In genomic region chr7:54839538-54840213, GRCh38 we compare ENCODE assay signal across 1 cellular context.
TF ChIP-seq lines count a peak whose summit lies in the region.

No MANE protein-coding gene starts in this region.

TF ChIP-seq in GM23338, 12 proteins besides CTCF, POLR2A, EP300 and RAD21 (continued from another document):
- TF ChIP-seq, protein P1, sequence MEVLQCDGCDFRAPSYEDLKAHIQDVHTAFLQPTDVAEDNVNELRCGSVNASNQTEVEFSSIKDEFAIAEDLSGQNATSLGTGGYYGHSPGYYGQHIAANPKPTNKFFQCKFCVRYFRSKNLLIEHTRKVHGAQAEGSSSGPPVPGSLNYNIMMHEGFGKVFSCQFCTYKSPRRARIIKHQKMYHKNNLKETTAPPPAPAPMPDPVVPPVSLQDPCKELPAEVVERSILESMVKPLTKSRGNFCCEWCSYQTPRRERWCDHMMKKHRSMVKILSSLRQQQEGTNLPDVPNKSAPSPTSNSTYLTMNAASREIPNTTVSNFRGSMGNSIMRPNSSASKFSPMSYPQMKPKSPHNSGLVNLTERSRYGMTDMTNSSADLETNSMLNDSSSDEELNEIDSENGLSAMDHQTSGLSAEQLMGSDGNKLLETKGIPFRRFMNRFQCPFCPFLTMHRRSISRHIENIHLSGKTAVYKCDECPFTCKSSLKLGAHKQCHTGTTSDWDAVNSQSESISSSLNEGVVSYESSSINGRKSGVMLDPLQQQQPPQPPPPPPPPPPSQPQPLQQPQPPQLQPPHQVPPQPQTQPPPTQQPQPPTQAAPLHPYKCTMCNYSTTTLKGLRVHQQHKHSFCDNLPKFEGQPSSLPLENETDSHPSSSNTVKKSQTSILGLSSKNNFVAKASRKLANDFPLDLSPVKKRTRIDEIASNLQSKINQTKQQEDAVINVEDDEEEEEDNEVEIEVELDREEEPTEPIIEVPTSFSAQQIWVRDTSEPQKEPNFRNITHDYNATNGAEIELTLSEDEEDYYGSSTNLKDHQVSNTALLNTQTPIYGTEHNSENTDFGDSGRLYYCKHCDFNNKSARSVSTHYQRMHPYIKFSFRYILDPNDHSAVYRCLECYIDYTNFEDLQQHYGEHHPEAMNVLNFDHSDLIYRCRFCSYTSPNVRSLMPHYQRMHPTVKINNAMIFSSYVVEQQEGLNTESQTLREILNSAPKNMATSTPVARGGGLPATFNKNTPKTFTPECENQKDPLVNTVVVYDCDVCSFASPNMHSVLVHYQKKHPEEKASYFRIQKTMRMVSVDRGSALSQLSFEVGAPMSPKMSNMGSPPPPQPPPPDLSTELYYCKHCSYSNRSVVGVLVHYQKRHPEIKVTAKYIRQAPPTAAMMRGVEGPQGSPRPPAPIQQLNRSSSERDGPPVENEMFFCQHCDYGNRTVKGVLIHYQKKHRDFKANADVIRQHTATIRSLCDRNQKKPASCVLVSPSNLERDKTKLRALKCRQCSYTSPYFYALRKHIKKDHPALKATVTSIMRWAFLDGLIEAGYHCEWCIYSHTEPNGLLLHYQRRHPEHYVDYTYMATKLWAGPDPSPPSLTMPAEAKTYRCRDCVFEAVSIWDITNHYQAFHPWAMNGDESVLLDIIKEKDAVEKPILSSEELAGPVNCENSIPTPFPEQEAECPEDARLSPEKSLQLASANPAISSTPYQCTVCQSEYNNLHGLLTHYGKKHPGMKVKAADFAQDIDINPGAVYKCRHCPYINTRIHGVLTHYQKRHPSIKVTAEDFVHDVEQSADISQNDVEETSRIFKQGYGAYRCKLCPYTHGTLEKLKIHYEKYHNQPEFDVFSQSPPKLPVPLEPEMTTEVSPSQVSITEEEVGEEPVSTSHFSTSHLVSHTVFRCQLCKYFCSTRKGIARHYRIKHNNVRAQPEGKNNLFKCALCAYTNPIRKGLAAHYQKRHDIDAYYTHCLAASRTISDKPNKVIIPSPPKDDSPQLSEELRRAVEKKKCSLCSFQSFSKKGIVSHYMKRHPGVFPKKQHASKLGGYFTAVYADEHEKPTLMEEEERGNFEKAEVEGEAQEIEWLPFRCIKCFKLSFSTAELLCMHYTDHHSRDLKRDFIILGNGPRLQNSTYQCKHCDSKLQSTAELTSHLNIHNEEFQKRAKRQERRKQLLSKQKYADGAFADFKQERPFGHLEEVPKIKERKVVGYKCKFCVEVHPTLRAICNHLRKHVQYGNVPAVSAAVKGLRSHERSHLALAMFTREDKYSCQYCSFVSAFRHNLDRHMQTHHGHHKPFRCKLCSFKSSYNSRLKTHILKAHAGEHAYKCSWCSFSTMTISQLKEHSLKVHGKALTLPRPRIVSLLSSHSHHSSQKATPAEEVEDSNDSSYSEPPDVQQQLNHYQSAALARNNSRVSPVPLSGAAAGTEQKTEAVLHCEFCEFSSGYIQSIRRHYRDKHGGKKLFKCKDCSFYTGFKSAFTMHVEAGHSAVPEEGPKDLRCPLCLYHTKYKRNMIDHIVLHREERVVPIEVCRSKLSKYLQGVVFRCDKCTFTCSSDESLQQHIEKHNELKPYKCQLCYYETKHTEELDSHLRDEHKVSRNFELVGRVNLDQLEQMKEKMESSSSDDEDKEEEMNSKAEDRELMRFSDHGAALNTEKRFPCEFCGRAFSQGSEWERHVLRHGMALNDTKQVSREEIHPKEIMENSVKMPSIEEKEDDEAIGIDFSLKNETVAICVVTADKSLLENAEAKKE (CRISPR knock-in tag; IDR thresholded peaks at IDR 0.05) = no peak
- TF ChIP-seq REST (IDR thresholded peaks at IDR 0.05; ENCODE audit: unreplicated experiment) (no peak), JUNB (IDR thresholded peaks at IDR 0.05; ENCODE audit: unreplicated experiment) (no peak), ZNF331 (CRISPR knock-in tag; IDR thresholded peaks at IDR 0.05; ENCODE audit: low read depth) (no peak), STAT1 (IDR thresholded peaks at IDR 0.05; ENCODE audit: unreplicated experiment) (no peak), NANOG (IDR thresholded peaks at IDR 0.05; ENCODE audit: borderline replicate concordance) (no peak), EZH2 (IDR thresholded peaks at IDR 0.05; ENCODE audit: low read depth, unreplicated experiment) (no peak), ZNF114 (CRISPR knock-in tag; IDR thresholded peaks at IDR 0.05) (no peak), CREB1 (CRISPR knock-in tag; IDR thresholded peaks at IDR 0.05; ENCODE audit: low read depth) (no peak)
- TF ChIP-seq, protein P2, sequence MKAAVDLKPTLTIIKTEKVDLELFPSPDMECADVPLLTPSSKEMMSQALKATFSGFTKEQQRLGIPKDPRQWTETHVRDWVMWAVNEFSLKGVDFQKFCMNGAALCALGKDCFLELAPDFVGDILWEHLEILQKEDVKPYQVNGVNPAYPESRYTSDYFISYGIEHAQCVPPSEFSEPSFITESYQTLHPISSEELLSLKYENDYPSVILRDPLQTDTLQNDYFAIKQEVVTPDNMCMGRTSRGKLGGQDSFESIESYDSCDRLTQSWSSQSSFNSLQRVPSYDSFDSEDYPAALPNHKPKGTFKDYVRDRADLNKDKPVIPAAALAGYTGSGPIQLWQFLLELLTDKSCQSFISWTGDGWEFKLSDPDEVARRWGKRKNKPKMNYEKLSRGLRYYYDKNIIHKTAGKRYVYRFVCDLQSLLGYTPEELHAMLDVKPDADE (IDR thresholded peaks at IDR 0.05) = no peak
TF ChIP-seq in GM23338: peak in this region for 0.
